Comparison of ENCODE assay signal across 8 cellular contexts in genomic region chr16:1825381-1825863, GRCh38. TPM values are rescaled to one million over a fixed set of nuclear protein-coding genes. Genes with fewer than 3 reads are reported as not detected.
A peak's percentile ranks its signal among the peaks of the same experiment; 100 is the strongest.
DNase-seq lines count a peak whose midpoint lies in the region; ATAC-seq and TF ChIP-seq lines count a peak whose summit lies in the region.

No MANE protein-coding gene starts in this region.

- H3K27ac ChIP-seq in heart left ventricle = peak overlapping the region in 8 of 12 donors; percentile 56 to 97 (median 89)
- H3K27ac ChIP-seq in mesodermal cell (ENCODE audit: low read depth, low read length, severe bottlenecking) = no peak overlapping the region
- peak overlapping the region; percentile 66 for H3K27ac ChIP-seq in upper lobe of right lung

- H3K36me3 ChIP-seq in heart left ventricle (peaks cover 0 to 41% (median 28%) of the 10 kb centered on the region in 9 donors), mesodermal cell (ENCODE audit: control insufficient read depth, insufficient read depth, low read length) (peaks cover 35% of the 10 kb centered on the region), upper lobe of right lung (peaks cover 27% of the 10 kb centered on the region)

- H3K4me1 ChIP-seq in heart left ventricle (peaks cover 9 to 56% (median 45%) of the 10 kb centered on the region in 12 donors), mesodermal cell (ENCODE audit: control insufficient read depth, insufficient read depth, low read length, poor library complexity, severe bottlenecking) (peaks cover 4% of the 10 kb centered on the region), upper lobe of right lung (peaks cover 30% of the 10 kb centered on the region)

- no peak for DNase-seq in heart left ventricle
- DNase-seq in left ventricle myocardium superior = no peak
- peak; percentile 45 for DNase-seq in upper lobe of right lung
- DNase-seq in GM19240 (ENCODE audit: insufficient read length, low spot score) = no peak
- no peak for DNase-seq in nucleus accumbens (lab: John Stamatoyannopoulos, UW)
- DNase-seq in NCI-H82 treated with DMSO at 0.1 percent for 48 hours (lab: John Stamatoyannopoulos, UW; ENCODE audit: unreplicated experiment) = no peak

- H3K9me3 Mint-ChIP-seq in brain = no peaks in the 10 kb centered on the region

- H3K4me3 Mint-ChIP-seq in brain = peak overlapping the region; percentile 80 to 89 (median 84)

- H3K4me3 ChIP-seq in heart left ventricle (peak overlapping the region; percentile 34 to 99 (median 78)), mesodermal cell (ENCODE audit: extremely low read depth, insufficient read depth, low read length, poor library complexity, severe bottlenecking) (peak overlapping the region; percentile 94), upper lobe of right lung (peak overlapping the region; percentile 98)

- H3K27ac Mint-ChIP-seq in brain = peak overlapping the region in 1 of 5 experiments; percentile 76

- intact Hi-C loops in heart left ventricle (cut with DNase I) = no loop called here
- intact Hi-C loops in left ventricle myocardium superior (cut with micrococcal nuclease) = no loop called here
- intact Hi-C loops in upper lobe of right lung (cut with DNase I) = no loop called here

- TF ChIP-seq CTCF in heart left ventricle (IDR thresholded peaks at IDR 0.05) = no peak
- TF ChIP-seq CTCF in brain (conservative IDR thresholded peaks at IDR 0.05) = no peak
- no peak for TF ChIP-seq CTCF in upper lobe of right lung (IDR thresholded peaks at IDR 0.05)

- H3K27me3 Mint-ChIP-seq in brain = peaks cover 6% of the 10 kb centered on the region

- ATAC-seq in heart left ventricle (no peak), left ventricle myocardium superior (no peak), upper lobe of right lung (no peak)

- H3K4me1 Mint-ChIP-seq in brain = peaks cover 57% of the 10 kb centered on the region

- no peaks in the 10 kb centered on the region for H3K9me3 ChIP-seq in heart left ventricle
- no peaks in the 10 kb centered on the region for H3K9me3 ChIP-seq in mesodermal cell (ENCODE audit: control insufficient read depth, low read length)
- no peaks in the 10 kb centered on the region for H3K9me3 ChIP-seq in upper lobe of right lung

- peaks cover 8% of the 10 kb centered on the region for H3K36me3 Mint-ChIP-seq in brain

- WGBS in heart left ventricle, 4 donors = 64 to 72% (median 68%) methylated on average over 15 of the region's 15 CpGs
- WGBS in mesodermal cell (ENCODE audit: insufficient coverage in 2 of 2), 2 experiments = 89% methylated on average over 13 to 14 of the region's 15 CpGs

- no peaks in the 10 kb centered on the region for H3K27me3 ChIP-seq in heart left ventricle
- no peaks in the 10 kb centered on the region for H3K27me3 ChIP-seq in upper lobe of right lung

- TF ChIP-seq POLR2A in heart left ventricle (IDR thresholded peaks at IDR 0.05) = no peak

RNA-seq across cellular contexts. Expression of gene HAGH, which starts 1.2 kb away (rescaled TPM):
- total RNA-seq in heart left ventricle (100 to 1,000 TPM; 111 to 358 (median 165) TPM), left ventricle myocardium superior (182 TPM), upper lobe of right lung (71.8 TPM)
- polyA plus RNA-seq in heart left ventricle (100 to 1,000 TPM; 155 to 226 TPM), brain (ENCODE audit: insufficient read depth, low read depth, low replicate concordance) (181 TPM)
- polyA plus RNA-seq in mesodermal cell (2013, experiment 1 of 2) = 43.8 TPM
- polyA plus RNA-seq in mesodermal cell (2013, experiment 2 of 2) = 37.6 TPM

RNA-seq across cellular contexts. Expression of gene FAHD1, which starts 1.6 kb away (rescaled TPM):
- total RNA-seq in heart left ventricle = 10 to 100 TPM; 19.2 to 83.8 (median 28.4) TPM
- 10 to 100 TPM; 46.8 to 47.4 TPM for polyA plus RNA-seq in heart left ventricle
- total RNA-seq in left ventricle myocardium superior = 30.0 TPM
- polyA plus RNA-seq in brain (ENCODE audit: insufficient read depth, low read depth, low replicate concordance) = 17.8 TPM
- polyA plus RNA-seq in mesodermal cell (2013, experiment 1 of 2) = 19.3 TPM
- 18.0 TPM for polyA plus RNA-seq in mesodermal cell (2013, experiment 2 of 2)
- 17.2 TPM for total RNA-seq in upper lobe of right lung

RNA-seq across cellular contexts. Expression of gene IGFALS, which starts 31.9 kb away (rescaled TPM):
- total RNA-seq in heart left ventricle (under 1 TPM in 2 of 9 donors, not detected in 7; 0.12 to 0.38 TPM), left ventricle myocardium superior (not detected), upper lobe of right lung (2.5 TPM)
- polyA plus RNA-seq in heart left ventricle (under 1 TPM in 1 of 2 donors, not detected in 1; 0.23 TPM), brain (ENCODE audit: insufficient read depth, low read depth, low replicate concordance) (not detected)
- polyA plus RNA-seq in mesodermal cell (2013, experiment 1 of 2) = not detected
- polyA plus RNA-seq in mesodermal cell (2013, experiment 2 of 2) = not detected

RNA-seq across cellular contexts. Expression of gene NUBP2, which starts 42.7 kb away (rescaled TPM):
- total RNA-seq in heart left ventricle = 10 to 100 TPM; 26.7 to 81.9 (median 30.1) TPM
- 10 to 100 TPM; 41.2 to 63.1 TPM for polyA plus RNA-seq in heart left ventricle
- 36.6 TPM for total RNA-seq in left ventricle myocardium superior
- 125 TPM for polyA plus RNA-seq in brain (ENCODE audit: insufficient read depth, low read depth, low replicate concordance)
- 60.9 TPM for polyA plus RNA-seq in mesodermal cell (2013, experiment 1 of 2)
- polyA plus RNA-seq in mesodermal cell (2013, experiment 2 of 2) = 51.7 TPM
- total RNA-seq in upper lobe of right lung = 38.9 TPM

RNA-seq across cellular contexts. Expression of gene SPSB3, which starts 43.1 kb away (rescaled TPM):
- total RNA-seq in heart left ventricle (100 to 1,000 TPM in 1 of 9 donors, 10 to 100 TPM in 8; 25.8 to 100 (median 31.8) TPM), left ventricle myocardium superior (40.8 TPM), upper lobe of right lung (43.0 TPM)
- polyA plus RNA-seq in heart left ventricle (10 to 100 TPM; 44.5 to 52.0 TPM), brain (ENCODE audit: insufficient read depth, low read depth, low replicate concordance) (119 TPM)
- polyA plus RNA-seq in mesodermal cell (2013, experiment 1 of 2) = 63.6 TPM
- 51.4 TPM for polyA plus RNA-seq in mesodermal cell (2013, experiment 2 of 2)
